ENCODE assay signal across 33 cellular contexts in the genomic region with DNA sequence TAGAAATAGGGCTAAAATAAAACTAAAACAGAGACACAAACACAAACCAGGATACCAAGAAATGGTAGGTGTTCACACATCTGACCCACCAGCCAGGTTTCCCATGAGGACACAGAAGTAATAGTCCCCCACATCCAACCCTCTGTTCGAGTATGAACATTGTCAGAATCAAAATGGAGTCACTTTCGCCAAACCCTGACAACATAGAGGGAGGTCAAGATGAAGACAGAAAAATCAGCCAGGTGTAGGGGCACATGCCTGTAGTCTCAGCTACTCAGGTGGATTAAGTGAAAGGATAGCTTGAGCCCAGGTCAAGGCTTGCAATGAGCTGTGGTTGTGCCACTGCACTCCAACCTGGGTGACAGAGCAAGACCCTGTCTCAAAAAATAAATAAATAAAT.
"Had no signal": no experiment of that assay in that cellular context is flagged by ENCODE, and none has a peak within 500 bp of the region (broad histone marks: within the 10 kb centered on the region; RNA-seq: fewer than 3 reads in every experiment).

No MANE protein-coding gene starts in this region.

- H3K4me3 Mint-ChIP-seq: activated B cell treated with CpG ODN at 0.5 μM for 24 hours; activated CD4-positive, alpha-beta memory T cell treated with anti-CD3 and anti-CD28 coated beads for 36 hours; activated CD4-positive, alpha-beta T cell treated with anti-CD3 and anti-CD28 coated beads, Interleukin-2, amount 10 ng/mL, durations not matched to agents 24 days and 14 days; activated CD8-positive, alpha-beta T cell treated with anti-CD3 and anti-CD28 coated beads for 36 hours; activated naive CD4-positive, alpha-beta T cell treated with anti-CD3 and anti-CD28 coated beads for 36 hours; activated naive CD8-positive, alpha-beta T cell treated with anti-CD3 and anti-CD28 coated beads, Interleukin-2, amount 10 ng/mL, durations not matched to agents 7 days and 5 days; activated T-helper 1 cell treated with anti-CD3 and anti-CD28 coated beads, Interleukin-12 subunit alpha, Interleukin-12 subunit beta, Interleukin-2, Interleukin-4 antibody, amounts not matched to agents 30 ng/mL and 10 ng/mL and 1 ng/mL, durations not matched to agents 14 hours and 24 hours and 36 hours; activated T-helper 17 cell treated with anti-CD3 and anti-CD28 coated beads, Interleukin-2, amount 50 U/mL, for 72 hours; T-helper 1 cell treated with Interleukin-12 subunit alpha and Interleukin-12 subunit beta and Interleukin-4 antibody, amounts not matched to agents 30 μg/mL and 1 μg/mL, for 36 hours; T-helper 2 cell treated with Interferon-gamma antibody and Interleukin-4, amounts not matched to agents 5 μg/mL and 100 μg/mL, for 36 hours had no signal

- H3K27ac ChIP-seq: adrenal gland, body of pancreas, brain microvascular endothelial cell, breast epithelium, VCaP had no signal

- H3K27ac Mint-ChIP-seq: activated B cell treated with CpG ODN at 0.5 μM for 24 hours; activated CD4-positive, alpha-beta T cell treated with anti-CD3 and anti-CD28 coated beads, Interleukin-2, amount 10 ng/mL, durations not matched to agents 24 days and 14 days; activated naive CD4-positive, alpha-beta T cell treated with anti-CD3 and anti-CD28 coated beads for 36 hours; activated T-helper 1 cell treated with anti-CD3 and anti-CD28 coated beads, Interleukin-12 subunit alpha, Interleukin-12 subunit beta, Interleukin-2, Interleukin-4 antibody, amounts not matched to agents 30 ng/mL and 10 ng/mL and 1 ng/mL, durations not matched to agents 14 hours and 24 hours and 36 hours; T-helper 1 cell treated with Interleukin-12 subunit alpha and Interleukin-12 subunit beta and Interleukin-4 antibody, amounts not matched to agents 30 μg/mL and 1 μg/mL, for 36 hours had no signal

- H3K27me3 Mint-ChIP-seq: activated B cell treated with CpG ODN at 0.5 μM for 24 hours; activated CD4-positive, alpha-beta memory T cell treated with anti-CD3 and anti-CD28 coated beads for 36 hours; activated CD4-positive, alpha-beta T cell treated with anti-CD3 and anti-CD28 coated beads, Interleukin-2, amount 10 ng/mL, durations not matched to agents 24 days and 14 days; activated CD8-positive, alpha-beta T cell treated with anti-CD3 and anti-CD28 coated beads for 36 hours; activated naive CD8-positive, alpha-beta T cell treated with anti-CD3 and anti-CD28 coated beads, Interleukin-2, amount 10 ng/mL, durations not matched to agents 7 days and 5 days; activated T-helper 17 cell treated with anti-CD3 and anti-CD28 coated beads, Interleukin-2, amount 50 U/mL, for 72 hours had no signal

- H3K4me3 ChIP-seq: adrenal gland, body of pancreas, breast epithelium had no signal

- ATAC-seq: activated CD8-positive, alpha-beta T cell treated with anti-CD3 and anti-CD28 coated beads for 36 hours; activated naive CD4-positive, alpha-beta T cell treated with anti-CD3 and anti-CD28 coated beads, Interleukin-2, amount 50 U/mL, for 72 hours; activated T-helper 17 cell treated with anti-CD3 and anti-CD28 coated beads, Interleukin-2, amount 50 U/mL, for 72 hours; body of pancreas had no signal

- DNase-seq: activated B cell treated with CpG ODN at 0.5 μM for 24 hours; activated CD4-positive, alpha-beta memory T cell treated with anti-CD3 and anti-CD28 coated beads for 36 hours; activated CD4-positive, alpha-beta T cell treated with anti-CD3 and anti-CD28 coated beads for 4 hours; activated CD4-positive, alpha-beta T cell treated with anti-CD3 and anti-CD28 coated beads, Interleukin-2, amount 10 ng/mL, durations not matched to agents 24 days and 14 days; activated CD4-positive, alpha-beta T cell treated with anti-CD3 and anti-CD28 coated beads, Interleukin-2, amount 50 U/mL, for 1 hour; activated CD4-positive, alpha-beta T cell treated with anti-CD3 and anti-CD28 coated beads, Interleukin-2, amount 50 U/mL, for 4 hours; activated CD4-positive, CD25-positive, alpha-beta regulatory T cell treated with anti-CD3 and anti-CD28 coated beads, Interleukin-2, amount 50 U/mL, for 72 hours; activated CD8-positive, alpha-beta memory T cell treated with anti-CD3 and anti-CD28 coated beads, Interleukin-2, amount 50 U/mL, for 4 hours; activated CD8-positive, alpha-beta T cell treated with anti-CD3 and anti-CD28 coated beads for 36 hours; activated effector memory CD4-positive, alpha-beta T cell treated with anti-CD3 and anti-CD28 coated beads, Interleukin-2, amount 50 U/mL, for 16 hours; activated gamma-delta T cell treated with Interleukin-2 at 50 U/mL for 16 hours; activated naive CD4-positive, alpha-beta T cell; activated naive CD4-positive, alpha-beta T cell treated with anti-CD3 and anti-CD28 coated beads for 36 hours; activated naive CD4-positive, alpha-beta T cell treated with anti-CD3 and anti-CD28 coated beads, Interleukin-2, amount 50 U/mL, for 16 hours; activated naive CD8-positive, alpha-beta T cell treated with anti-CD3 and anti-CD28 coated beads, Interleukin-2, amount 10 ng/mL, durations not matched to agents 7 days and 5 days; activated T-cell treated with anti-CD3 and anti-CD28 coated beads for 4 hours; activated T-cell treated with anti-CD3 and anti-CD28 coated beads, Interleukin-2, amount 50 U/mL, for 1 hour; amniotic stem cell; aorta; body of pancreas; brain microvascular endothelial cell; central memory CD4-positive, alpha-beta T cell; T-helper 1 cell; T-helper 2 cell; T-helper 9 cell had no signal

- H3K9me3 Mint-ChIP-seq: activated B cell treated with CpG ODN at 0.5 μM for 24 hours; activated CD4-positive, alpha-beta memory T cell treated with anti-CD3 and anti-CD28 coated beads for 36 hours; activated CD4-positive, alpha-beta T cell treated with anti-CD3 and anti-CD28 coated beads, Interleukin-2, amount 10 ng/mL, durations not matched to agents 24 days and 14 days; activated CD8-positive, alpha-beta T cell treated with anti-CD3 and anti-CD28 coated beads for 36 hours; activated naive CD4-positive, alpha-beta T cell treated with anti-CD3 and anti-CD28 coated beads for 36 hours; activated naive CD4-positive, alpha-beta T cell treated with anti-CD3 and anti-CD28 coated beads, Interleukin-2, amount 50 U/mL, for 72 hours; activated naive CD8-positive, alpha-beta T cell treated with anti-CD3 and anti-CD28 coated beads, Interleukin-2, amount 10 ng/mL, durations not matched to agents 7 days and 5 days; activated T-helper 1 cell treated with anti-CD3 and anti-CD28 coated beads, Interleukin-12 subunit alpha, Interleukin-12 subunit beta, Interleukin-2, Interleukin-4 antibody, amounts not matched to agents 30 ng/mL and 10 ng/mL and 1 ng/mL, durations not matched to agents 14 hours and 24 hours and 36 hours; activated T-helper 17 cell treated with anti-CD3 and anti-CD28 coated beads, Interleukin-2, amount 50 U/mL, for 72 hours; T-helper 1 cell treated with Interleukin-12 subunit alpha and Interleukin-12 subunit beta and Interleukin-4 antibody, amounts not matched to agents 30 μg/mL and 1 μg/mL, for 36 hours; T-helper 2 cell treated with Interferon-gamma antibody and Interleukin-4, amounts not matched to agents 5 μg/mL and 100 μg/mL, for 36 hours had no signal
